ENCODE assay signal across 8 cellular contexts in genomic region chr15:98850991-98851776, GRCh38.
DNase-seq lines count a peak whose midpoint lies in the region; ATAC-seq, FAIRE-seq and TF ChIP-seq lines count a peak whose summit lies in the region.

No MANE protein-coding gene starts in this region.

- H3K4me3 ChIP-seq in PC-3 (ENCODE audit: low read length) (peak overlapping the region; percentile 84), fibroblast of mammary gland (ENCODE audit: control insufficient read depth, low read depth, low read length) (peak overlapping the region; percentile 72), subcutaneous abdominal adipose tissue (ENCODE audit: low read depth in 1 of 5, low read length in 5 of 5) (peak overlapping the region in 4 of 5 donors; percentile 35 to 76 (median 75))

- H3K4me3 Mint-ChIP-seq in natural killer cell treated with Interleukin-12 subunit alpha and Interleukin-12 subunit beta and Interleukin-15 and Interleukin-18, amount 100 ng/mL, for 72 hours, result peak overlapping the region; percentile 95

- H3K27me3 ChIP-seq in PC-3 (ENCODE audit: low read length), result no peaks in the 10 kb centered on the region
- peaks cover 0 to 5% (median 0%) of the 10 kb centered on the region in 5 donors for H3K27me3 ChIP-seq in subcutaneous abdominal adipose tissue (ENCODE audit: control insufficient read depth in 5 of 5, insufficient read depth in 4 of 5, low read length in 5 of 5)

- no peaks in the 10 kb centered on the region for H3K9me3 ChIP-seq in PC-3 (ENCODE audit: low read length)
- no peaks in the 10 kb centered on the region for H3K9me3 ChIP-seq in subcutaneous abdominal adipose tissue (ENCODE audit: control insufficient read depth in 5 of 5, low read length in 5 of 5)

- H3K27ac Mint-ChIP-seq in natural killer cell treated with Interleukin-12 subunit alpha and Interleukin-12 subunit beta and Interleukin-15 and Interleukin-18, amount 100 ng/mL, for 72 hours, result peak overlapping the region; percentile 78 to 96

- H3F3A ChIP-seq in PC-3 (ENCODE audit: low read length, unreplicated experiment), result peaks cover 2% of the 10 kb centered on the region

- peak; percentile 57 for FAIRE-seq in HTR-8/SVneo (lab: Jason Lieb, UNC)

- H2AFZ ChIP-seq in PC-3 (ENCODE audit: low read length), result peak overlapping the region; percentile 72

- H3K9me2 ChIP-seq in PC-3 (replicated peaks; ENCODE audit: low read length), result no peaks in the 10 kb centered on the region

- no peaks in the 10 kb centered on the region for H3K36me3 Mint-ChIP-seq in natural killer cell treated with Interleukin-12 subunit alpha and Interleukin-12 subunit beta and Interleukin-15 and Interleukin-18, amount 100 ng/mL, for 72 hours

- CTCF ChIA-PET in PC-3 (lab: Charles Lee), result interaction anchor here (0.6 to 1.0 kb wide), 11 partner anchors 10 to 355 kb away, joined by 3 to 10 read pairs (median 3); no protein-coding TSS in a partner anchor

- TF ChIP-seq CTCF in PC-3 (conservative IDR thresholded peaks at IDR 0.05; ENCODE audit: low read depth, low read length), result peak; percentile 88
- peak; percentile 92 for TF ChIP-seq CTCF in fibroblast of mammary gland (conservative IDR thresholded peaks at IDR 0.05; ENCODE audit: control insufficient read depth, insufficient read depth, low read depth, low read length)

- H3K4me2 ChIP-seq in PC-3 (ENCODE audit: low read length), result peak overlapping the region; percentile 100

- H3K4me1 Mint-ChIP-seq in natural killer cell treated with Interleukin-12 subunit alpha and Interleukin-12 subunit beta and Interleukin-15 and Interleukin-18, amount 100 ng/mL, for 72 hours (ENCODE audit: low read depth in 2 of 2), result peaks cover 37 to 38% of the 10 kb centered on the region in 2 donors

- BruUV-seq in PC-3 (replicated peaks; lab: Mats Ljungman, UMichigan), result no TSS peak

- peak in 13 of 14 donors; percentile 31 to 85 (median 73) for DNase-seq in C1 segment of cervical spinal cord (lab: John Stamatoyannopoulos, UW)
- DNase-seq in HTR-8/SVneo (ENCODE audit: insufficient read length, low spot score), result peak; percentile 67
- DNase-seq in PC-3, result peak; percentile 76
- DNase-seq in activated T-helper 1 cell treated with Interleukin-2 at 50 U/mL for 16 hours (ENCODE audit: low read depth), result peak; percentile 49
- peak; percentile 70 for DNase-seq in fibroblast of mammary gland (ENCODE audit: low read depth)
- DNase-seq in natural killer cell treated with Interleukin-12 subunit alpha and Interleukin-12 subunit beta and Interleukin-15 and Interleukin-18, amount 100 ng/mL, for 72 hours (ENCODE audit: low spot score), result peak; percentile 71

- H3K27me3 Mint-ChIP-seq in natural killer cell treated with Interleukin-12 subunit alpha and Interleukin-12 subunit beta and Interleukin-15 and Interleukin-18, amount 100 ng/mL, for 72 hours, result no peaks in the 10 kb centered on the region

- H3K79me2 ChIP-seq in PC-3 (ENCODE audit: low read length), result peaks cover 17% of the 10 kb centered on the region; the same call in 1 of the 2 replicates

- peak; percentile 35 for ATAC-seq in GM19452 (IDR thresholded peaks at IDR 0.05; ENCODE audit: unreplicated experiment)
- ATAC-seq in PC-3, result peak; percentile 57
- peak; percentile 67 to 73 for ATAC-seq in natural killer cell treated with Interleukin-12 subunit alpha and Interleukin-12 subunit beta and Interleukin-15 and Interleukin-18, amount 100 ng/mL, for 72 hours

- no peaks in the 10 kb centered on the region for H3K9me3 Mint-ChIP-seq in natural killer cell treated with Interleukin-12 subunit alpha and Interleukin-12 subunit beta and Interleukin-15 and Interleukin-18, amount 100 ng/mL, for 72 hours

- POLR2A ChIA-PET in PC-3 (lab: Charles Lee; ENCODE audit: unreplicated experiment), result interaction anchor here (0.6 kb wide), 1 partner anchor 254 kb away, joined by 3 read pairs; the partner anchor contains the start of gene SYNM

- no peaks in the 10 kb centered on the region for H4K20me1 ChIP-seq in PC-3 (ENCODE audit: low read length)

- H3K27ac ChIP-seq in PC-3 (ENCODE audit: low read length), result no peak overlapping the region
- H3K27ac ChIP-seq in subcutaneous abdominal adipose tissue (ENCODE audit: low read depth, low read length), result peak overlapping the region; percentile 40

- peaks cover 49% of the 10 kb centered on the region for H3K4me1 ChIP-seq in PC-3 (ENCODE audit: insufficient read depth, low read length)
- peaks cover 2 to 38% (median 33%) of the 10 kb centered on the region in 5 donors for H3K4me1 ChIP-seq in subcutaneous abdominal adipose tissue (ENCODE audit: control insufficient read depth in 5 of 5, insufficient read depth in 5 of 5, low read length in 5 of 5)

- H3K9ac ChIP-seq in PC-3 (ENCODE audit: low read length) (0 out of 2 replicates have a peak overlapping the region, but pooled peaks have one; percentile 63), subcutaneous abdominal adipose tissue (ENCODE audit: low read length in 5 of 5) (peak overlapping the region in 2 of 5 donors; percentile 1 to 18)

- intact Hi-C loops in PC-3 (cut with micrococcal nuclease), result no loop called here

- H3K36me3 ChIP-seq in PC-3 (ENCODE audit: low read depth, low read length) (no peaks in the 10 kb centered on the region), subcutaneous abdominal adipose tissue (ENCODE audit: control insufficient read depth in 5 of 5, insufficient read depth in 5 of 5, low read length in 5 of 5) (no peaks in the 10 kb centered on the region)
